In the genomic region with DNA sequence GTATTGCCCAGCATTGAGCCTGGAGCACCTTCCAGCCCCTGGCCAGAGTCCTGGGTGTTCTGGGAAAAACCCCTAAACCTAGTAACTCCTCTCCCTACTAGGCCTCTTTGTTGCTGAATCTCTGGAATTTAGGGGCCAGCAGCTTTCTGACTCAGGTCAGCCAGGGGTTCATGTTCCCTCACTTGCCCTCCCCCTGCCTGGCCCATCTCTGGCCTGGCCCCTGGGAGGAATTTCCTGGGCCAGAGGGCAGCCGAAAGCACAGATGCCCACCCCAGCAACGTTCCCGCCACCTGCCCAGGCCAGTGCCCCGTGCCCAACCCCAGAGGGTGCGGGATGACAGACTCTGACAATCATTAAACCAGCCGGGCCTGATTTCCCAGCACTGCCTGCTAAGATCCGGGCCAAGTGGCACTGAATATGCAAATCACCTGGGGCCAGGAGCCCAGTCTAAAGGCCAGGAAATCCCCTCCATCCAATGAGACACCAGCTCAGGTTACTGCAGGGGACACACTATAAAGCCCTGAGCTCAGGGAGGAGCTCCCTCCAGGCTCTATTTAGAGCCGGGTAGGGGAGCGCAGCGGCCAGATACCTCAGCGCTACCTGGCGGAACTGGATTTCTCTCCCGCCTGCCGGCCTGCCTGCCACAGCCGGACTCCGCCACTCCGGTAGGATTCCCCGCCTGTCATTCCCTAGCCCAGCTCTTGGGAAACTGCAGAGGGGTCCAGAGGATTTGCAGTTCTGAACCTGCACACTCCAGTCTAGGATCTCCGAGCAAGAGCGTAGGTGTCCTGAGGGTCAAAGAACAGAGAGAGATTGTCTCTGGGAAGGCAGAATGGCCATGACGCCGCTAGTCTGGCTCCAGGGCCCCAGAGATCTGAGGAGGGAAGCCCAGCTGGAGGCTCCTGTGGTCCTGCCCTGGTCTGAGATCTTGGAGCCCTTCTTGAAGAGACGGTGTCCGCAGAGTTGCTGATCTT, we compare ENCODE assay signal across 8 cellular contexts.
DNase-seq lines count a peak whose midpoint lies in the region; ATAC-seq, FAIRE-seq and TF ChIP-seq lines count a peak whose summit lies in the region.

TSS of gene ELF3 (plus strand) at position 546 of the 974 bp plus-strand sequence. CDS start 550 bp downstream, outside the sequence.

- peak; percentile 89 for ATAC-seq in HG03432 (IDR thresholded peaks at IDR 0.05; ENCODE audit: unreplicated experiment)
- ATAC-seq in GM21360 (IDR thresholded peaks at IDR 0.05; ENCODE audit: unreplicated experiment), result no peak

- H3K27ac ChIP-seq in OCI-LY3 (ENCODE audit: low read length), result peak within 1 kb of the TSS; percentile 82
- H3K27ac ChIP-seq in iPS-20b (ENCODE audit: low read length), result no peak within 1 kb of the TSS

- H3K79me2 ChIP-seq in OCI-LY3 (ENCODE audit: low read length), result peaks cover 17% of the 10 kb centered on the region

- H3K36me3 ChIP-seq in OCI-LY3 (replicated peaks; ENCODE audit: low read depth, low read length), result peaks cover 24% of the 10 kb centered on the region
- H3K36me3 ChIP-seq in iPS-20b (ENCODE audit: insufficient read depth, low read depth, low read length), result peaks cover 32% of the 10 kb centered on the region

- H3K9me3 ChIP-seq in OCI-LY3 (ENCODE audit: insufficient read depth, low read length) (no peaks in the 10 kb centered on the region), iPS-20b (ENCODE audit: insufficient read depth, low read depth, low read length) (no peaks in the 10 kb centered on the region)

- peak within 1 kb of the TSS; percentile 89 for H3K4me2 ChIP-seq in OCI-LY3 (ENCODE audit: low read length)

- H4K20me1 ChIP-seq in OCI-LY3 (ENCODE audit: insufficient read depth, low read length), result no peaks in the 10 kb centered on the region

- H3K4me3 ChIP-seq in OCI-LY3 (ENCODE audit: low read length) (peak within 1 kb of the TSS; percentile 96), iPS-20b (ENCODE audit: low read length) (peak within 1 kb of the TSS; percentile 63)

- H2AFZ ChIP-seq in OCI-LY3 (ENCODE audit: low read depth, low read length), result no peak within 1 kb of the TSS; the same call in 1 of the 2 replicates

- peaks cover 26% of the 10 kb centered on the region for H3K4me1 ChIP-seq in OCI-LY3 (ENCODE audit: low read length)
- H3K4me1 ChIP-seq in iPS-20b (ENCODE audit: insufficient read depth, low read length), result peaks cover 37% of the 10 kb centered on the region

- no peaks in the 10 kb centered on the region for H3K27me3 ChIP-seq in OCI-LY3 (ENCODE audit: low read depth, low read length)
- no peaks in the 10 kb centered on the region; the same call in 1 of the 2 replicates for H3K27me3 ChIP-seq in iPS-20b (ENCODE audit: insufficient read depth, low read length)

- TF ChIP-seq CTCF in OCI-LY3 (IDR thresholded peaks at IDR 0.05; ENCODE audit: low read depth, low read length) (peak; percentile 12; the same call in 1 of the 2 replicates), D721Med (IDR thresholded peaks at IDR 0.05; ENCODE audit: insufficient read depth, missing control alignments) (no peak)

- no peak for FAIRE-seq in D721Med (lab: Jason Lieb, UNC)

- H3K9ac ChIP-seq in OCI-LY3 (ENCODE audit: low read length), result peak within 1 kb of the TSS; percentile 97
- H3K9ac ChIP-seq in iPS-20b (ENCODE audit: low read depth, low read length), result peak within 1 kb of the TSS; percentile 63

- in situ Hi-C loops in ACHN (cut with HindIII; ENCODE audit: low pct_ligation_motif_present, low pct_unique_long_range_greater_than_20kb, low sequenced_read_pairs), result no loop called here

- DNase-seq in ACHN (peak; percentile 99), GM19238 (ENCODE audit: insufficient read length, low spot score) (peak; percentile 69), D721Med (ENCODE audit: insufficient read length, low spot score) (no peak), SKM-1 (lab: John Stamatoyannopoulos, UW; ENCODE audit: unreplicated experiment) (no peak)

Comparison
In these comparisons a context has a peak if more than half of its experiments do, and no peak if none do; other contexts are left out.
1. DNase-seq: peak in ACHN (single experiment) and GM19238 (single experiment); none in D721Med (single experiment) and SKM-1 (single experiment).